39 cellular contexts compared by ENCODE assay signal in the genomic region with DNA sequence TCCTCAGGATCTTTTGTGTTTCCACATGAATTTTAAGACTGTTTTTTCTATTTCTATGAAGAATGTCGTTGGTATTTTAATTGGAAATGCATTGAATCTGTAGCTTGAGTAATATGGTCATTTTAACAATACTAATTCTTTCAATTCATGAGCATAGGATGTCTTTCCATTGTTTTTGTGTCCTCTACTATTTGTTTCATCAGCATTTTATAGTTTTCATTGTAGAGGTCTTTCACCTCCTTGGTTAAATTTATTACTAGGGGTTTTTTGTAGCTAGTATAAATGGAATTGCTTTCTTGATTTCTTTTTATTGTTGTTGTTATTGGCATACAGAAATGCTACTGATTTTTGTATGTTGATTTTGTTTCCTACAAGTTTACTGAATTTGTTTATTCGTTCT.
"Had no signal": no experiment of that assay in that cellular context is flagged by ENCODE, and none has a peak within 500 bp of the region (broad histone marks: within the 10 kb centered on the region; RNA-seq: fewer than 3 reads in every experiment).

No MANE protein-coding gene starts in this region.

- DNase-seq: activated effector memory CD4-positive, alpha-beta T cell treated with anti-CD3 and anti-CD28 coated beads, Interleukin-2, amount 50 U/mL, for 16 hours; activated effector memory CD4-positive, alpha-beta T cell treated with Interleukin-2 at 50 U/mL for 16 hours; activated gamma-delta T cell; activated gamma-delta T cell treated with Interleukin-2 at 50 U/mL for 16 hours; activated naive CD4-positive, alpha-beta T cell; activated naive CD4-positive, alpha-beta T cell treated with anti-CD3 and anti-CD28 coated beads for 36 hours; activated naive CD4-positive, alpha-beta T cell treated with anti-CD3 and anti-CD28 coated beads, Interleukin-2, amount 10 ng/mL, durations not matched to agents 7 days and 5 days; activated naive CD4-positive, alpha-beta T cell treated with anti-CD3 and anti-CD28 coated beads, Interleukin-2, amount 50 U/mL, for 16 hours; activated naive CD4-positive, alpha-beta T cell treated with Interleukin-2 at 50 U/mL for 16 hours; activated naive CD8-positive, alpha-beta T cell treated with anti-CD3 and anti-CD28 coated beads for 36 hours; activated naive CD8-positive, alpha-beta T cell treated with anti-CD3 and anti-CD28 coated beads, Interleukin-2, amount 10 ng/mL, durations not matched to agents 7 days and 5 days; activated naive CD8-positive, alpha-beta T cell treated with anti-CD3 and anti-CD28 coated beads, Interleukin-2, amount 50 U/mL, for 24 hours; activated T-cell treated with anti-CD3 and anti-CD28 coated beads, Interleukin-2, amount 50 U/mL, for 4 hours; activated T-cell treated with anti-CD3 and anti-CD28 coated beads, Interleukin-2, amount 50 U/mL, for 48 hours; activated T-cell treated with anti-CD3 and anti-CD28 coated beads, Interleukin-2, amount 50 U/mL, for 72 hours; adrenal gland; amniotic stem cell; amygdala; anterior cingulate cortex; aorta; body of pancreas; brain microvascular endothelial cell; caudate nucleus; central memory CD4-positive, alpha-beta T cell; cerebellar nuclear complex had no signal

- ATAC-seq: activated naive CD4-positive, alpha-beta T cell treated with anti-CD3 and anti-CD28 coated beads, Interleukin-2, amount 50 U/mL, for 72 hours; activated naive CD8-positive, alpha-beta T cell treated with anti-CD3 and anti-CD28 coated beads, Interleukin-2, amount 50 U/mL, for 24 hours; activated T-cell treated with anti-CD3 and anti-CD28 coated beads, Interleukin-2, amount 50 U/mL, for 4 hours; activated T-cell treated with anti-CD3 and anti-CD28 coated beads, Interleukin-2, amount 50 U/mL, for 72 hours; activated T-helper 17 cell treated with anti-CD3 and anti-CD28 coated beads, Interleukin-2, amount 50 U/mL, for 72 hours; body of pancreas had no signal

- H3K27ac Mint-ChIP-seq: activated naive CD4-positive, alpha-beta T cell treated with anti-CD3 and anti-CD28 coated beads for 36 hours; activated naive CD4-positive, alpha-beta T cell treated with anti-CD3 and anti-CD28 coated beads, Interleukin-2, amount 10 ng/mL, durations not matched to agents 7 days and 5 days; activated naive CD4-positive, alpha-beta T cell treated with anti-CD3 and anti-CD28 coated beads, Interleukin-2, amount 50 U/mL, for 24 hours; activated naive CD4-positive, alpha-beta T cell treated with anti-CD3 and anti-CD28 coated beads, Interleukin-2, amount 50 U/mL, for 72 hours; activated naive CD8-positive, alpha-beta T cell; activated naive CD8-positive, alpha-beta T cell treated with anti-CD3 and anti-CD28 coated beads for 36 hours; activated naive CD8-positive, alpha-beta T cell treated with anti-CD3 and anti-CD28 coated beads, Interleukin-2, amount 10 ng/mL, durations not matched to agents 7 days and 5 days; activated naive CD8-positive, alpha-beta T cell treated with anti-CD3 and anti-CD28 coated beads, Interleukin-2, amount 50 U/mL, for 24 hours; activated T-cell treated with anti-CD3 and anti-CD28 coated beads, Interleukin-2, amount 50 U/mL, for 72 hours; activated T-helper 1 cell treated with anti-CD3 and anti-CD28 coated beads, Interleukin-12 subunit alpha, Interleukin-12 subunit beta, Interleukin-2, Interleukin-4 antibody, amounts not matched to agents 30 ng/mL and 10 ng/mL and 1 ng/mL, durations not matched to agents 14 hours and 24 hours and 36 hours; activated T-helper 17 cell treated with anti-CD3 and anti-CD28 coated beads, Interleukin-2, amount 50 U/mL, for 72 hours; activated T-helper 2 cell treated with anti-CD3 and anti-CD28 coated beads, Interferon-gamma antibody, Interleukin-2, Interleukin-4, amounts not matched to agents 10 μg/mL and 5 μg/mL and 100 μg/mL, durations not matched to agents 14 hours and 24 hours and 36 hours; brain had no signal

- H3K27ac ChIP-seq: adrenal gland, ascending aorta, body of pancreas, brain microvascular endothelial cell, breast epithelium, cardiac muscle cell had no signal

- H3K36me3 ChIP-seq: adrenal gland, ascending aorta, brain microvascular endothelial cell, breast epithelium, cardiac muscle cell had no signal

- H3K4me1 ChIP-seq: adrenal gland, ascending aorta, body of pancreas, breast epithelium had no signal

- H3K9me3 ChIP-seq: body of pancreas had no signal

- FAIRE-seq: astrocyte, bronchial epithelial cell, colon had no signal

- H3K36me3 Mint-ChIP-seq: activated naive CD8-positive, alpha-beta T cell treated with anti-CD3 and anti-CD28 coated beads, Interleukin-2, amount 10 ng/mL, durations not matched to agents 7 days and 5 days; brain had no signal

- H3K4me1 Mint-ChIP-seq: activated naive CD4-positive, alpha-beta T cell treated with anti-CD3 and anti-CD28 coated beads, Interleukin-2, amount 10 ng/mL, durations not matched to agents 7 days and 5 days; activated naive CD4-positive, alpha-beta T cell treated with anti-CD3 and anti-CD28 coated beads, Interleukin-2, amount 50 U/mL, for 24 hours; activated naive CD8-positive, alpha-beta T cell treated with anti-CD3 and anti-CD28 coated beads for 36 hours; activated naive CD8-positive, alpha-beta T cell treated with anti-CD3 and anti-CD28 coated beads, Interleukin-2, amount 10 ng/mL, durations not matched to agents 7 days and 5 days; activated naive CD8-positive, alpha-beta T cell treated with anti-CD3 and anti-CD28 coated beads, Interleukin-2, amount 50 U/mL, for 24 hours; activated T-helper 17 cell treated with anti-CD3 and anti-CD28 coated beads, Interleukin-2, amount 50 U/mL, for 72 hours; brain; central memory CD8-positive, alpha-beta T cell had no signal

- H3K4me3 ChIP-seq: adrenal gland, ascending aorta, body of pancreas, breast epithelium, cardiac muscle cell had no signal

- H3K27me3 ChIP-seq: adrenal gland, ascending aorta, body of pancreas, brain microvascular endothelial cell, breast epithelium, cardiac muscle cell had no signal

- H3K4me3 Mint-ChIP-seq: activated naive CD4-positive, alpha-beta T cell treated with anti-CD3 and anti-CD28 coated beads for 36 hours; activated naive CD4-positive, alpha-beta T cell treated with anti-CD3 and anti-CD28 coated beads, Interleukin-2, amount 10 ng/mL, durations not matched to agents 7 days and 5 days; activated naive CD4-positive, alpha-beta T cell treated with anti-CD3 and anti-CD28 coated beads, Interleukin-2, amount 50 U/mL, for 24 hours; activated naive CD8-positive, alpha-beta T cell; activated naive CD8-positive, alpha-beta T cell treated with anti-CD3 and anti-CD28 coated beads for 36 hours; activated naive CD8-positive, alpha-beta T cell treated with anti-CD3 and anti-CD28 coated beads, Interleukin-2, amount 10 ng/mL, durations not matched to agents 7 days and 5 days; activated naive CD8-positive, alpha-beta T cell treated with anti-CD3 and anti-CD28 coated beads, Interleukin-2, amount 50 U/mL, for 24 hours; activated T-cell treated with anti-CD3 and anti-CD28 coated beads, Interleukin-2, amount 50 U/mL, for 4 hours; activated T-cell treated with anti-CD3 and anti-CD28 coated beads, Interleukin-2, amount 50 U/mL, for 72 hours; activated T-helper 1 cell treated with anti-CD3 and anti-CD28 coated beads, Interleukin-12 subunit alpha, Interleukin-12 subunit beta, Interleukin-2, Interleukin-4 antibody, amounts not matched to agents 30 ng/mL and 10 ng/mL and 1 ng/mL, durations not matched to agents 14 hours and 24 hours and 36 hours; activated T-helper 17 cell treated with anti-CD3 and anti-CD28 coated beads, Interleukin-2, amount 50 U/mL, for 72 hours; brain; central memory CD8-positive, alpha-beta T cell had no signal
